In genomic region chr4:1039493-1040343, GRCh38 we compare ENCODE assay signal across 11 cellular contexts. TPM values are rescaled to one million over a fixed set of nuclear protein-coding genes. Genes with fewer than 3 reads are reported as not detected.
DNase-seq lines count a peak whose midpoint lies in the region; ATAC-seq and TF ChIP-seq lines count a peak whose summit lies in the region.
"Had no signal": no experiment of that assay in that cellular context is flagged by ENCODE, and none has a peak within 500 bp of the region (broad histone marks: within the 10 kb centered on the region; RNA-seq: fewer than 3 reads in every experiment).

No MANE protein-coding gene starts in this region.

- no peaks in the 10 kb centered on the region for H4K20me1 ChIP-seq in PC-9 (ENCODE audit: insufficient read depth)

- TF ChIP-seq CTCF in C4-2B (conservative IDR thresholded peaks at IDR 0.05) (no peak), PC-9 (conservative IDR thresholded peaks at IDR 0.05) (no peak), fibroblast of mammary gland (conservative IDR thresholded peaks at IDR 0.05; ENCODE audit: control insufficient read depth, insufficient read depth, low read depth, low read length) (no peak), omental fat pad (IDR thresholded peaks at IDR 0.05) (no peak)

- H3K4me2 ChIP-seq in PC-9: peak overlapping the region; percentile 70

- peak in 1 of 2 experiments; percentile 78 for DNase-seq in PC-9
- DNase-seq in fibroblast of mammary gland (ENCODE audit: low read depth): peak; percentile 42
- no peak for DNase-seq in omental fat pad (ENCODE audit: low spot score)
- no peak for DNase-seq in HuH-7.5 (ENCODE audit: low spot score)
- DNase-seq in NCI-H69 (lab: John Stamatoyannopoulos, UW): no peak
- no peak for DNase-seq in activated T-cell treated with anti-CD3 and anti-CD28 coated beads, Interleukin-2, amount 50 U/mL, for 48 hours
- DNase-seq in stimulated activated CD8-positive, alpha-beta memory T cell treated with anti-CD3 and anti-CD28 coated beads, Interleukin-4, amount 100 ng/mL, for 48 hours: no peak
- DNase-seq: Caco-2, head of caudate nucleus had no signal

- H3K27me3 ChIP-seq in PC-9 (ENCODE audit: insufficient read depth, low read depth): no peaks in the 10 kb centered on the region

- intact Hi-C loops in PC-9 (cut with micrococcal nuclease; ENCODE audit: unreplicated experiment): loop anchor here (5.0 to 10.0 kb wide), 4 partner anchors 43 to 295 kb away; partner anchors contain the start of gene CTBP1

- no peaks in the 10 kb centered on the region for H3K9me3 ChIP-seq in PC-9 (ENCODE audit: insufficient read depth, low read depth)
- H3K9me3 ChIP-seq: Caco-2 had no signal

- peak overlapping the region; percentile 75; the same call in 1 of the 2 replicates for H2AFZ ChIP-seq in PC-9

- POLR2A ChIA-PET in PC-9 (lab: Charles Lee; ENCODE audit: unreplicated experiment): interaction anchor here (0.6 kb wide), 1 partner anchor 669 kb away, joined by 29 read pairs; no protein-coding TSS in a partner anchor

- H3K27ac ChIP-seq in C4-2B (peak overlapping the region; percentile 83), PC-9 (no peak overlapping the region)

- peaks cover 26% of the 10 kb centered on the region; the same call in 1 of the 2 replicates for H3F3A ChIP-seq in PC-9 (ENCODE audit: insufficient read depth, low read depth)

- peaks cover 46% of the 10 kb centered on the region for H3K4me1 ChIP-seq in PC-9 (replicated peaks; ENCODE audit: insufficient read depth)

- H3K4me3 ChIP-seq in PC-9 (no peak overlapping the region), fibroblast of mammary gland (ENCODE audit: control insufficient read depth, low read depth, low read length) (no peak overlapping the region)

- H3K79me2 ChIP-seq in PC-9 (ENCODE audit: low read depth): no peaks in the 10 kb centered on the region

- H3K9me2 ChIP-seq in PC-9 (ENCODE audit: insufficient read depth): no peaks in the 10 kb centered on the region

- no peaks in the 10 kb centered on the region for H3K36me3 ChIP-seq in PC-9 (ENCODE audit: low read depth)

- no TSS peak for BruUV-seq in PC-9 (replicated peaks; lab: Mats Ljungman, UMichigan)

- peak; percentile 25 for ATAC-seq in omental fat pad (ENCODE audit: low FRiP score)
- ATAC-seq: activated naive CD4-positive, alpha-beta T cell treated with anti-CD3 and anti-CD28 coated beads, Interleukin-2, amount 50 U/mL, for 72 hours had no signal

- CTCF ChIA-PET in PC-9 (lab: Charles Lee): interaction anchor here (0.6 kb wide), 1 partner anchor 307 kb away, joined by 4 read pairs; no protein-coding TSS in a partner anchor

RNA-seq across cellular contexts. Expression of gene FGFRL1, which starts 28.3 kb away (rescaled TPM):
- total RNA-seq in PC-9 (2021) (59.5 and 61.6 TPM in 2 replicates), omental fat pad (10 to 100 TPM; 25.1 to 91.7 (median 68.8) TPM)

RNA-seq across cellular contexts. Expression of gene SLC26A1, which starts 46.5 kb away (rescaled TPM):
- total RNA-seq in PC-9 (2021): 0.53 and 1.3 TPM in 2 replicates
- total RNA-seq in omental fat pad: under 1 TPM in 2 of 4 donors, not detected in 2; 0.09 to 0.12 TPM
- total RNA-seq: activated naive CD4-positive, alpha-beta T cell treated with anti-CD3 and anti-CD28 coated beads, Interleukin-2, amount 50 U/mL, for 72 hours had no signal

RNA-seq across cellular contexts. Expression of gene IDUA, which starts 52.9 kb away (rescaled TPM):
- total RNA-seq in PC-9 (2021) (46.6 and 74.7 TPM in 2 replicates), omental fat pad (10 to 100 TPM; 15.5 to 32.2 (median 16.9) TPM)
